ENCODE assay signal across 7 cellular contexts in the genomic region with DNA sequence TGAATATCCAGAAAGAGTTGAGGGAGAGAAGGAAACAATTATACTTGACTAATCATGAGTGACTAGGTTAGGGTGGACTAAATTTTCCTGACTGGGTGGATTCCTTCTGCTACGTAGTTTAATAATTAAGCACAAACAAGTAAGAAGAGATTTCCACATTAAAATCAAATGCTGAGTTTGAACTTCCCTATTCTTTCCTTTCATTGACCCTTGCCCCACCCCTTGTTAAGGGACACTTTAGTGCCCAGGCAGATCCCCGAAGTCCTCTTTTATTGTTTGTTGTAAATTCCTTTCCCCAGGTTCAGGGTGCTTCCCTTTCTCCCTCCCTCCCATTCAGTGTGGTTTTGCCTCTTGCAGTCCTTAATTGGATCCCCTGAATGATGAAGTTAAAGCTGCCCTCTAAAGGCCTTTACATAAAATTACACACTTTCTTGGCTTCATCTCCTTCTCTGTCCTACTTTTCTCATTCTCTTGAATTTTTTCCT. TPM values are rescaled to one million over a fixed set of nuclear protein-coding genes. Genes with fewer than 3 reads are reported as not detected.
DNase-seq lines count a peak whose midpoint lies in the region; ATAC-seq and TF ChIP-seq lines count a peak whose summit lies in the region.

No MANE protein-coding gene starts in this region.

- H3K4me3 ChIP-seq in GM12865 (ENCODE audit: low read depth, low read length), result no peak overlapping the region
- H3K4me3 ChIP-seq in Loucy (ENCODE audit: low read length, poor library complexity, severe bottlenecking), result no peak overlapping the region
- no peak overlapping the region for H3K4me3 ChIP-seq in mammary epithelial cell (replicated peaks in 1 of 3; ENCODE audit: insufficient read depth in 1 of 3, low read depth in 2 of 3, low read length in 3 of 3)
- no peak overlapping the region for H3K4me3 ChIP-seq in neural progenitor cell

- H2AFZ ChIP-seq in Loucy (ENCODE audit: low read length) (no peak overlapping the region), mammary epithelial cell (ENCODE audit: low read depth, low read length) (peak overlapping the region; percentile 47), neural progenitor cell (replicated peaks) (no peak overlapping the region)

- 48% methylated on average over 2 of the region's 2 CpGs for WGBS in mammary epithelial cell (ENCODE audit: low coverage, missing lambda C conversion rate)

- CTCF ChIA-PET in mammary epithelial cell (lab: Charles Lee; ENCODE audit: low non-redundant PET), result no interaction called here

- dilution Hi-C loops in mammary epithelial cell (cut with HindIII; ENCODE audit: low sequenced_read_pairs), result no loop called here

- in situ Hi-C loops in mammary epithelial cell (cut with MboI; ENCODE audit: low sequenced_read_pairs in 2 of 2), result no loop called here

- no peaks in the 10 kb centered on the region for H3K27me3 Mint-ChIP-seq in neural progenitor cell (ENCODE audit: insufficient read depth, low read depth)

- H3K79me2 ChIP-seq in Loucy (ENCODE audit: insufficient read depth, low read length), result no peaks in the 10 kb centered on the region
- H3K79me2 ChIP-seq in mammary epithelial cell (ENCODE audit: insufficient read depth, low read length), result no peaks in the 10 kb centered on the region
- no peaks in the 10 kb centered on the region for H3K79me2 ChIP-seq in neural progenitor cell (ENCODE audit: low read depth)

- BruUV-seq in mammary epithelial cell (replicated peaks; lab: Mats Ljungman, UMichigan), result no TSS peak

- H3K36me3 ChIP-seq in Loucy (ENCODE audit: insufficient read depth, low read length) (no peaks in the 10 kb centered on the region), mammary epithelial cell (ENCODE audit: insufficient read depth, low read length) (no peaks in the 10 kb centered on the region), neural progenitor cell (no peaks in the 10 kb centered on the region)

- DNase-seq in GM12865 (ENCODE audit: low read depth), result peak; percentile 7
- peak; percentile 28 for DNase-seq in mammary epithelial cell
- DNase-seq in neural progenitor cell (ENCODE audit: low spot score), result peak; percentile 76
- DNase-seq in substantia nigra (lab: John Stamatoyannopoulos, UW), result no peak
- DNase-seq in DMS79 treated with DMSO at 0.1 percent for 48 hours (lab: John Stamatoyannopoulos, UW), result no peak

- no peaks in the 10 kb centered on the region for H3K4me1 ChIP-seq in Loucy (ENCODE audit: insufficient read depth, low read length, poor library complexity, severe bottlenecking)
- no peaks in the 10 kb centered on the region for H3K4me1 ChIP-seq in mammary epithelial cell (ENCODE audit: insufficient read depth, low read length)
- H3K4me1 ChIP-seq in neural progenitor cell, result no peaks in the 10 kb centered on the region

- no peaks in the 10 kb centered on the region for H3K9me2 ChIP-seq in Loucy (replicated peaks; ENCODE audit: low read depth, low read length)

- H3F3A ChIP-seq in Loucy (ENCODE audit: low read depth), result no peaks in the 10 kb centered on the region
- H3F3A ChIP-seq in neural progenitor cell (ENCODE audit: low read depth), result no peaks in the 10 kb centered on the region

- no peak overlapping the region for H3K27ac Mint-ChIP-seq in neural progenitor cell

- no peak for ATAC-seq in HG03135 (IDR thresholded peaks at IDR 0.05; ENCODE audit: unreplicated experiment)

- H3K27ac ChIP-seq in mammary epithelial cell (ENCODE audit: insufficient read depth, low read depth, low read length), result no peak overlapping the region
- H3K27ac ChIP-seq in neural progenitor cell, result no peak overlapping the region
- no peak overlapping the region for H3K27ac ChIP-seq in substantia nigra (ENCODE audit: low read depth, low read length, poor library complexity, severe bottlenecking)

- no peaks in the 10 kb centered on the region for H3K9me3 ChIP-seq in Loucy (ENCODE audit: insufficient read depth, low read depth, low read length)
- H3K9me3 ChIP-seq in mammary epithelial cell (replicated peaks; ENCODE audit: insufficient read depth, low read length), result no peaks in the 10 kb centered on the region
- no peaks in the 10 kb centered on the region for H3K9me3 ChIP-seq in neural progenitor cell (ENCODE audit: low read depth)

- H3K4me1 Mint-ChIP-seq in neural progenitor cell, result no peaks in the 10 kb centered on the region

- TF ChIP-seq CTCF in GM12865 (IDR thresholded peaks at IDR 0.05; ENCODE audit: insufficient read depth, low read depth, low read length, missing control alignments) (peak; percentile 12), Loucy (conservative IDR thresholded peaks at IDR 0.05; ENCODE audit: low read length) (peak; percentile 41; the same call in 1 of the 2 replicates), mammary epithelial cell (conservative IDR thresholded peaks at IDR 0.05 in 1 of 2, IDR thresholded peaks at IDR 0.05 in 1 of 2; ENCODE audit: extremely low read depth in 1 of 2, insufficient read depth in 1 of 2, low read depth in 1 of 2, low read length in 2 of 2) (peak; percentile 31 to 58), neural progenitor cell (IDR thresholded peaks at IDR 0.05) (peak; percentile 57)

- H3K9ac ChIP-seq in Loucy (ENCODE audit: low read depth, low read length, poor library complexity, severe bottlenecking) (no peak overlapping the region), mammary epithelial cell (ENCODE audit: insufficient read depth, low read length) (no peak overlapping the region), neural progenitor cell (no peak overlapping the region)

- H3K4me2 ChIP-seq in Loucy (ENCODE audit: low read depth, low read length, poor library complexity, severe bottlenecking) (no peak overlapping the region), mammary epithelial cell (ENCODE audit: insufficient read depth, low read depth, low read length) (no peak overlapping the region), neural progenitor cell (no peak overlapping the region)

- H3K9me3 Mint-ChIP-seq in neural progenitor cell, result no peaks in the 10 kb centered on the region

- intact Hi-C loops in mammary epithelial cell (cut with micrococcal nuclease), result no loop called here

- no peak overlapping the region for H3K4me3 Mint-ChIP-seq in neural progenitor cell

- H3K27me3 ChIP-seq in Loucy (ENCODE audit: insufficient read depth, low read length, poor library complexity, severe bottlenecking) (no peaks in the 10 kb centered on the region), mammary epithelial cell (ENCODE audit: insufficient read depth, low read length) (no peaks in the 10 kb centered on the region), neural progenitor cell (no peaks in the 10 kb centered on the region)

- H4K20me1 ChIP-seq in Loucy (ENCODE audit: insufficient read depth, low read length, poor library complexity, severe bottlenecking) (no peaks in the 10 kb centered on the region), mammary epithelial cell (ENCODE audit: insufficient read depth, low read length) (no peaks in the 10 kb centered on the region), neural progenitor cell (ENCODE audit: low read depth) (no peaks in the 10 kb centered on the region)

- no peaks in the 10 kb centered on the region for H3K36me3 Mint-ChIP-seq in neural progenitor cell

RNA-seq across cellular contexts. Expression of a gene that starts 8.8 kb away (rescaled TPM):
- total RNA-seq in mammary epithelial cell (not detected), neural progenitor cell (ENCODE audit: low replicate concordance) (not detected in 2 replicates)
- polyA plus RNA-seq in mammary epithelial cell, result not detected
- polyA minus RNA-seq in mammary epithelial cell, result not detected

Comparison
In these comparisons a context has a peak if more than half of its experiments do, and no peak if none do; other contexts are left out.
1. DNase-seq: peak in GM12865 (single experiment), mammary epithelial cell (single experiment) and neural progenitor cell (single experiment); none in substantia nigra (0 of 49) and DMS79 treated with DMSO at 0.1 percent for 48 hours (single experiment).
2. Peak in every context shown above with its lines, with median percentiles within 50 percentile points of each other: CTCF ChIP-seq.